Comparison of ENCODE assay signal across 14 cellular contexts in the genomic region with DNA sequence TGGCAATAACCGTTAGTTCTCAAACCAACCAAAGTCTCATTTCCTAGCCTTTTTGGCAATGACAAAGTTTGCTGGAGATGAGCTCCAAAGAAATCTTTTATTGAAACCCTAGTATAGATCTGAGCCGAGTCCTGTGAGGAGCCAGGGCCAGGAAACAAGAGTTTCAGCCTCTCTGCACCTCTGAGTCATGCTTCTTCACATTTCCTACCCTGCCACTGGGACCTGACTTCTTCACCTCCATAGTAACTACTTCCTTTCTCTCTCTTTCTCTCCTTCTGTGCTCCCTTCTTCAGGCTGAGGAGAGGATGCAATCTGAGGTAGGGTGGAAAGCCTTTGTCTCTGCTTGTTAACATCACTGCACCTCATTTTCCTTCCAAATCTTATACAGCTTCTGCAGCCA. TPM values are rescaled to one million over a fixed set of nuclear protein-coding genes. Genes with fewer than 3 reads are reported as not detected.
A peak's percentile ranks its signal among the peaks of the same experiment; 100 is the strongest.
DNase-seq lines count a peak whose midpoint lies in the region; ATAC-seq and TF ChIP-seq lines count a peak whose summit lies in the region.
"Had no signal": no experiment of that assay in that cellular context is flagged by ENCODE, and none has a peak within 500 bp of the region (broad histone marks: within the 10 kb centered on the region; RNA-seq: fewer than 3 reads in every experiment).

No MANE protein-coding gene starts in this region.

- H3K4me1 ChIP-seq in thoracic aorta (ENCODE audit: control insufficient read depth in 1 of 2, low read depth in 2 of 2), result peaks cover 48 to 82% of the 10 kb centered on the region in 2 donors

- H3K27me3 Mint-ChIP-seq in chondrocyte (ENCODE audit: low read depth), result no peaks in the 10 kb centered on the region
- H3K27me3 Mint-ChIP-seq: activated naive CD4-positive, alpha-beta T cell treated with anti-CD3 and anti-CD28 coated beads, Interleukin-2, amount 50 U/mL, for 24 hours had no signal

- H3K9me3 ChIP-seq in MG63 (no peaks in the 10 kb centered on the region), thoracic aorta (no peaks in the 10 kb centered on the region)

- H3K36me3 ChIP-seq in MG63 (peaks cover 91% of the 10 kb centered on the region), thoracic aorta (peaks cover 63% of the 10 kb centered on the region)

- no peak overlapping the region for H3K4me3 ChIP-seq in MG63
- H3K4me3 ChIP-seq in thoracic aorta, result no peak overlapping the region

- TF ChIP-seq CTCF in chondrocyte (IDR thresholded peaks at IDR 0.05) (no peak), thoracic aorta (IDR thresholded peaks at IDR 0.05) (no peak)

- H3K4me3 Mint-ChIP-seq in chondrocyte (ENCODE audit: unreplicated experiment), result peak overlapping the region; percentile 11
- H3K4me3 Mint-ChIP-seq: activated naive CD4-positive, alpha-beta T cell treated with anti-CD3 and anti-CD28 coated beads, Interleukin-2, amount 50 U/mL, for 24 hours had no signal

- peaks cover 69% of the 10 kb centered on the region for H3K4me1 Mint-ChIP-seq in chondrocyte (ENCODE audit: low read depth)
- H3K4me1 Mint-ChIP-seq: activated naive CD4-positive, alpha-beta T cell treated with anti-CD3 and anti-CD28 coated beads, Interleukin-2, amount 50 U/mL, for 24 hours had no signal

- H3K9me3 Mint-ChIP-seq in chondrocyte (ENCODE audit: low read depth), result no peaks in the 10 kb centered on the region
- H3K9me3 Mint-ChIP-seq: activated naive CD4-positive, alpha-beta T cell treated with anti-CD3 and anti-CD28 coated beads, Interleukin-2, amount 50 U/mL, for 24 hours had no signal

- H3K36me3 Mint-ChIP-seq in chondrocyte (ENCODE audit: low read depth), result peaks cover 68% of the 10 kb centered on the region

- H3K27me3 ChIP-seq in MG63 (no peaks in the 10 kb centered on the region), layer of hippocampus (ENCODE audit: control insufficient read depth, insufficient read depth, low read length) (no peaks in the 10 kb centered on the region), thoracic aorta (replicated peaks; ENCODE audit: insufficient read depth) (no peaks in the 10 kb centered on the region)

- H3K27ac Mint-ChIP-seq in chondrocyte (ENCODE audit: unreplicated experiment), result peak overlapping the region; percentile 87
- H3K27ac Mint-ChIP-seq: activated naive CD4-positive, alpha-beta T cell treated with anti-CD3 and anti-CD28 coated beads, Interleukin-2, amount 50 U/mL, for 24 hours had no signal

- DNase-seq in MG63, result peak; percentile 84
- DNase-seq in chondrocyte (ENCODE audit: low spot score), result no peak
- DNase-seq in thoracic aorta (ENCODE audit: low spot score), result no peak
- no peak for DNase-seq in midbrain (lab: John Stamatoyannopoulos, UW)
- DNase-seq: activated CD4-positive, alpha-beta T cell treated with anti-CD3 and anti-CD28 coated beads for 4 hours; NCI-H146; stimulated activated CD4-positive, alpha-beta T cell treated with anti-CD3 and anti-CD28 coated beads, Interleukin-4, amount 100 ng/mL, for 1 hour had no signal

- H3K27ac ChIP-seq in layer of hippocampus (ENCODE audit: low read depth, low read length) (peak overlapping the region; percentile 97), thoracic aorta (peak overlapping the region; percentile 76 to 79)

- ATAC-seq in thoracic aorta (ENCODE audit: insufficient number of reproducible peaks, low FRiP score, low read depth), result peak; percentile 60
- ATAC-seq in HG03280 (IDR thresholded peaks at IDR 0.05; ENCODE audit: unreplicated experiment), result no peak
- ATAC-seq in GM21528 (IDR thresholded peaks at IDR 0.05; ENCODE audit: low FRiP score, unreplicated experiment), result no peak
- ATAC-seq in HG02588 (IDR thresholded peaks at IDR 0.05; ENCODE audit: unreplicated experiment), result no peak
- ATAC-seq: HCT116, Panc1 had no signal

RNA-seq across cellular contexts. Expression of gene IPO9, which starts 38.7 kb away (rescaled TPM):
- 23.8 and 32.1 TPM in 2 replicates for total RNA-seq in MG63 (2014; rRNA removed; shearing (Covaris generic); ENCODE audit: low replicate concordance)
- total RNA-seq in chondrocyte (47.1 to 69.5 TPM (median 48.2 TPM) in 3 replicates), thoracic aorta (10 to 100 TPM; 21.4 to 32.6 TPM)
